In the genomic region with DNA sequence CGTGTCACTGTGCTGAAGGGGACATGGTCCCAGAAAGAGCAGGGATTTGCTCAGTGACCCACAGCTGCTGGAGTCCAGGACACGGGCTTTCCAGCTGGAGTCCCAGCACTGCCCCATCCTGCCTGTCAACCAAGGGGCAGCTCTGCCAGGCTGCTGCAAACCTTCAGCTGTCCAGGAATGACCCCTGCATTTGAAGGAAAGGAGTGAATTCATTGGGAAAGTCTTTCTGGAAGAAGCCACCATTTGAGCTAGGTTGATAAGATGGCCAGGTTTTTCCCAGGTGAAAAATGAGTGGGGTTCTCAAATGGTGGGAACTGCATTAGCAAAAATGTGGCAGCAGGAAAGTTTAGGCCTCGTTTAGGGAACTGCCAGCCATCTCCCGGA, we compare ENCODE assay signal across 13 cellular contexts. TPM values are rescaled to one million over a fixed set of nuclear protein-coding genes. Genes with fewer than 3 reads are reported as not detected.
DNase-seq lines count a peak whose midpoint lies in the region; ATAC-seq and TF ChIP-seq lines count a peak whose summit lies in the region.
"Had no signal": no experiment of that assay in that cellular context is flagged by ENCODE, and none has a peak within 500 bp of the region (broad histone marks: within the 10 kb centered on the region; RNA-seq: fewer than 3 reads in every experiment).

No MANE protein-coding gene starts in this region.

- 77 to 80% methylated on average over 4 of the region's 4 CpGs for WGBS in heart right ventricle, 2 donors

- H3K4me1 ChIP-seq in heart right ventricle (peaks cover 25 to 58% (median 47%) of the 10 kb centered on the region in 9 donors), muscle layer of colon (ENCODE audit: insufficient read depth, low read length) (peaks cover 43% of the 10 kb centered on the region), tibial artery (peaks cover 0 to 40% (median 35%) of the 10 kb centered on the region in 4 donors)

- H3K27me3 Mint-ChIP-seq in activated naive CD8-positive, alpha-beta T cell treated with anti-CD3 and anti-CD28 coated beads for 36 hours, result no peaks in the 10 kb centered on the region

- H3K36me3 Mint-ChIP-seq in activated naive CD8-positive, alpha-beta T cell treated with anti-CD3 and anti-CD28 coated beads for 36 hours, result peaks cover 11% of the 10 kb centered on the region

- no peak for DNase-seq in heart right ventricle
- no peak for DNase-seq in left cardiac atrium
- no peak for DNase-seq in activated naive CD8-positive, alpha-beta T cell treated with anti-CD3 and anti-CD28 coated beads for 36 hours
- no peak for DNase-seq in tibial artery
- no peak for DNase-seq in NCI-H82 treated with DMSO at 0.1 percent for 48 hours (lab: John Stamatoyannopoulos, UW; ENCODE audit: unreplicated experiment)
- DNase-seq in midbrain (lab: John Stamatoyannopoulos, UW), result no peak
- DNase-seq: activated CD8-positive, alpha-beta memory T cell treated with anti-CD3 and anti-CD28 coated beads for 24 hours; HCEC 1CT; stimulated activated CD4-positive, alpha-beta T cell treated with anti-CD3 and anti-CD28 coated beads, Interleukin-4, amount 100 ng/mL, for 1 hour; stimulated activated naive CD4-positive, alpha-beta T cell treated with Interleukin-2 at 50 U/mL for 16 hours had no signal

- H3K4me3 Mint-ChIP-seq in activated naive CD8-positive, alpha-beta T cell treated with anti-CD3 and anti-CD28 coated beads for 36 hours, result no peak overlapping the region

- peak overlapping the region; percentile 35 for H3K27ac Mint-ChIP-seq in activated naive CD8-positive, alpha-beta T cell treated with anti-CD3 and anti-CD28 coated beads for 36 hours
- H3K27ac Mint-ChIP-seq: progenitor cell of endocrine pancreas had no signal

- H3K27ac ChIP-seq in heart right ventricle (peak overlapping the region in 8 of 10 donors; percentile 53 to 89 (median 81)), muscle layer of colon (ENCODE audit: low read depth, low read length) (peak overlapping the region; percentile 48), tibial artery (peak overlapping the region; percentile 68 to 74)

- H3K36me3 ChIP-seq in heart right ventricle (peaks cover 0 to 80% (median 18%) of the 10 kb centered on the region in 9 donors), muscle layer of colon (ENCODE audit: insufficient read depth, low read length) (peaks cover 61% of the 10 kb centered on the region), tibial artery (peaks cover 55 to 78% (median 65%) of the 10 kb centered on the region in 3 donors)

- H3K9me3 ChIP-seq in heart right ventricle (no peaks in the 10 kb centered on the region), muscle layer of colon (ENCODE audit: low read length) (no peaks in the 10 kb centered on the region), tibial artery (no peaks in the 10 kb centered on the region)

- intact Hi-C loops in heart right ventricle (cut with DNase I), result loop anchor here in 3 of 10 donors (5.0 to 10.0 kb wide), 2 partner anchors 44 to 51 kb away; no protein-coding TSS in a partner anchor
- intact Hi-C loops in left cardiac atrium (cut with DNase I), result no loop called here
- intact Hi-C loops in tibial artery (cut with DNase I; ENCODE audit: low total_unique reads), result loop anchor here (5.0 kb wide), 1 partner anchor 44 kb away; no protein-coding TSS in a partner anchor

- TF ChIP-seq CTCF in heart right ventricle (IDR thresholded peaks at IDR 0.05) (no peak), tibial artery (IDR thresholded peaks at IDR 0.05) (no peak)

- H3K27me3 ChIP-seq in heart right ventricle (no peaks in the 10 kb centered on the region), muscle layer of colon (ENCODE audit: control insufficient read depth in 1 of 2, insufficient read depth in 2 of 2, low read length in 2 of 2) (no peaks in the 10 kb centered on the region), tibial artery (no peaks in the 10 kb centered on the region)

- H3K4me3 ChIP-seq in heart right ventricle (no peak overlapping the region), muscle layer of colon (ENCODE audit: low read depth in 1 of 2, low read length in 2 of 2) (no peak overlapping the region), tibial artery (peak overlapping the region in 1 of 2 donors; percentile 15)

- no peaks in the 10 kb centered on the region for H3K9me3 Mint-ChIP-seq in activated naive CD8-positive, alpha-beta T cell treated with anti-CD3 and anti-CD28 coated beads for 36 hours

- H3K9ac ChIP-seq in muscle layer of colon (ENCODE audit: low read length), result no peak overlapping the region

- ATAC-seq in heart right ventricle (no peak), left cardiac atrium (no peak), GM21526 (IDR thresholded peaks at IDR 0.05; ENCODE audit: low FRiP score, unreplicated experiment) (no peak)

- H3K4me1 Mint-ChIP-seq in activated naive CD8-positive, alpha-beta T cell treated with anti-CD3 and anti-CD28 coated beads for 36 hours, result peaks cover 30% of the 10 kb centered on the region

RNA-seq across cellular contexts. Expression of a gene that starts 9.4 kb away (rescaled TPM):
- 1 to 10 TPM in 2 of 10 donors, under 1 TPM in 6, not detected in 2; 0.22 to 1.5 (median 0.35) TPM for total RNA-seq in heart right ventricle
- 1 to 10 TPM in 1 of 2 donors, under 1 TPM in 1; 0.48 to 1.4 TPM for polyA plus RNA-seq in heart right ventricle
- total RNA-seq in left cardiac atrium, result under 1 TPM; 0.31 to 0.53 TPM
- total RNA-seq in activated naive CD8-positive, alpha-beta T cell treated with anti-CD3 and anti-CD28 coated beads for 36 hours, result under 1 TPM; 0.37 to 0.62 TPM

RNA-seq across cellular contexts. Expression of a gene that starts 10.4 kb away (rescaled TPM):
- 100 to 1,000 TPM in 1 of 10 donors, 10 to 100 TPM in 9; 42.9 to 113 (median 53.9) TPM for total RNA-seq in heart right ventricle
- 10 to 100 TPM; 30.8 to 62.6 TPM for polyA plus RNA-seq in heart right ventricle
- total RNA-seq in left cardiac atrium, result 10 to 100 TPM; 53.4 to 61.0 TPM
- total RNA-seq in activated naive CD8-positive, alpha-beta T cell treated with anti-CD3 and anti-CD28 coated beads for 36 hours, result 10 to 100 TPM; 55.7 to 60.0 TPM

RNA-seq across cellular contexts. Expression of a gene that starts 13.9 kb away (rescaled TPM):
- total RNA-seq in heart right ventricle, result 10 to 100 TPM; 21.2 to 54.9 (median 29.2) TPM
- 10 to 100 TPM; 42.0 to 55.7 TPM for polyA plus RNA-seq in heart right ventricle
- 10 to 100 TPM; 33.5 to 34.5 TPM for total RNA-seq in left cardiac atrium
- total RNA-seq in activated naive CD8-positive, alpha-beta T cell treated with anti-CD3 and anti-CD28 coated beads for 36 hours, result 10 to 100 TPM; 13.6 to 15.0 TPM

RNA-seq across cellular contexts. Expression of a gene that starts 16.0 kb away (rescaled TPM):
- total RNA-seq in heart right ventricle (10 to 100 TPM; 23.7 to 44.0 (median 26.3) TPM), left cardiac atrium (10 to 100 TPM; 24.6 to 35.0 TPM)
- 10 to 100 TPM; 55.6 to 92.0 TPM for polyA plus RNA-seq in heart right ventricle
- total RNA-seq in activated naive CD8-positive, alpha-beta T cell treated with anti-CD3 and anti-CD28 coated beads for 36 hours, result 10 to 100 TPM; 59.1 to 63.3 TPM

RNA-seq across cellular contexts. Expression of a gene that starts 27.8 kb away (rescaled TPM):
- total RNA-seq in heart right ventricle, result 10 to 100 TPM; 23.1 to 45.6 (median 34.2) TPM
- 10 to 100 TPM; 32.5 to 69.9 TPM for polyA plus RNA-seq in heart right ventricle
- 10 to 100 TPM; 42.8 to 44.7 TPM for total RNA-seq in left cardiac atrium
- total RNA-seq in activated naive CD8-positive, alpha-beta T cell treated with anti-CD3 and anti-CD28 coated beads for 36 hours, result 10 to 100 TPM; 51.2 to 54.8 TPM
